ENCODE assay signal across 1 cellular context in the genomic region with DNA sequence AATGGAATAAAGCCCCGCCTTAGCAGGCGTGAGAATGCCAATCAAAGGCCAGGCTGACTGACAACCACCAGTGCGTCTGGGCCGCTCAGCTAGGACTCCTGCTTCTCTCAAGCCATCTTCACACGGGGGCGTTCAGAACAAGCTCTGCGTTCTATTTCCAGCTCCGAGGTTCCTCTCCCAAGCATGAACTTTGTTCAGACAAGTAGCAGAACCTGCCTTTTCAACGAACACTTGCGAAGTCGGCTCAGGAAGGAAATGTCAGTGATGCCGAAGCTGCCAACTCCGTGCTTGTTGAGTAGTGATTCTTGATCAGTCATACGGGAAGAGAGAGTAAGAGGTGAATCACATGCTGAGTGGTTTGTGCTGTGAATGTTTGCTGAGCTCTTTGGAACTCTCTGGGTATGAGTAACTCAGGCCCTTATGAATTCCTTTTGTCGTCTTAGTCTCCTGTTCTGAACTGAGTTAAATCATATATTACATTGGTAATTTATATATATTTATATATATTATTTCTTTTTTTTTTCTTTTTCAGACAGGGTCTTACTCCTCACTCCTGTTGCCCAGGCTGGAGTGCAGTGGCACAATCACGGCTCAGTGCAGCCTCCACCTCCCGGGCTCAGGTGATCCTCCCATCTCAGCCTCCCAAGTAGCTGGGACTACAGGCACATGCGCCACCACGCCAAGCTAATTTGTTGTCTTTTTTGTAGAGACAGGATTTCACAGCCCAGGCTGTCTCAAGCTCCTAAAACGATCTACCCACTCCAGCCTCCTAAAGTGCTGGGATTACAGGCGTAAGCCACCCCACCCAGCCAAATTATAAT.
A peak's percentile ranks its signal among the peaks of the same experiment; 100 is the strongest.
TF ChIP-seq lines count a peak whose summit lies in the region.

No MANE protein-coding gene starts in this region.

TF ChIP-seq in GM12878, 131 proteins besides CTCF, POLR2A, EP300 and RAD21 (continued from another document and continues in another):
- TF ChIP-seq MYB (IDR thresholded peaks at IDR 0.05; ENCODE audit: borderline replicate concordance, low read depth, low read length) (no peak), MTA2 (IDR thresholded peaks at IDR 0.05; ENCODE audit: low read depth) (peak; percentile 83), ZNF274 (IDR thresholded peaks at IDR 0.05; ENCODE audit: insufficient read depth, insufficient read length) (no peak), YBX1 (IDR thresholded peaks at IDR 0.05) (no peak), KLF5 (IDR thresholded peaks at IDR 0.05; ENCODE audit: partially characterized antibody) (no peak), KAT2A (conservative IDR thresholded peaks at IDR 0.05; ENCODE audit: control insufficient read depth, low read depth, low read length) (no peak), SUZ12 (IDR thresholded peaks at IDR 0.05; ENCODE audit: unreplicated experiment) (no peak), CEBPB (IDR thresholded peaks at IDR 0.05; ENCODE audit: borderline replicate concordance in 1 of 2, low read depth in 2 of 2, low read length in 2 of 2) (peak in 1 of 2 experiments; percentile 71; a peak in 1 of 4 replicates), MYC (IDR thresholded peaks at IDR 0.05; ENCODE audit: insufficient read depth, insufficient read length, insufficient replicate concordance, low read length, severe bottlenecking) (no peak), SUPT20H (IDR thresholded peaks at IDR 0.05; ENCODE audit: borderline replicate concordance, control insufficient read depth, low read depth, low read length) (no peak), NR2F1 (conservative IDR thresholded peaks at IDR 0.05) (peak; percentile 89), RCOR1 (conservative IDR thresholded peaks at IDR 0.05; ENCODE audit: low read depth, low read length) (no peak; the same call in 1 of the 2 replicates), RUNX3 (IDR thresholded peaks at IDR 0.05; ENCODE audit: low read length) (peak; percentile 92), NFIC (IDR thresholded peaks at IDR 0.05; ENCODE audit: low read depth, low read length) (peak; percentile 88), ASH2L (IDR thresholded peaks at IDR 0.05; ENCODE audit: borderline replicate concordance, low read depth) (no peak), SPI1 (IDR thresholded peaks at IDR 0.05; ENCODE audit: borderline replicate concordance, insufficient read depth, low read depth, low read length) (peak; percentile 14; the same call in 1 of the 2 replicates), ZNF207 (IDR thresholded peaks at IDR 0.05; ENCODE audit: borderline replicate concordance) (no peak), TCF12 (IDR thresholded peaks at IDR 0.05; ENCODE audit: low read depth, low read length) (peak; percentile 80; the same call in 1 of the 2 replicates), FOXM1 (IDR thresholded peaks at IDR 0.05; ENCODE audit: low read depth, low read length) (peak; percentile 86; the same call in 1 of the 2 replicates), SMC3 (IDR thresholded peaks at IDR 0.05; ENCODE audit: borderline replicate concordance, low read length) (no peak), KDM1A (IDR thresholded peaks at IDR 0.05; ENCODE audit: borderline replicate concordance) (no peak), SP1 (IDR thresholded peaks at IDR 0.05; ENCODE audit: low read depth, low read length) (peak; percentile 57), SMAD1 (IDR thresholded peaks at IDR 0.05; ENCODE audit: low read depth, partially characterized antibody) (no peak), JUNB (IDR thresholded peaks at IDR 0.05) (peak; percentile 98), ZSCAN29 (IDR thresholded peaks at IDR 0.05) (no peak), RB1 (IDR thresholded peaks at IDR 0.05; ENCODE audit: borderline replicate concordance) (no peak), PML (IDR thresholded peaks at IDR 0.05; ENCODE audit: low read length) (no peak), DPF2 (IDR thresholded peaks at IDR 0.05) (no peak; the same call in none of the 2 replicates), SIX5 (IDR thresholded peaks at IDR 0.05; ENCODE audit: low read depth, low read length, severe bottlenecking) (no peak), HDGF (IDR thresholded peaks at IDR 0.05) (no peak), TARDBP (IDR thresholded peaks at IDR 0.05; ENCODE audit: borderline replicate concordance) (no peak)
- TF ChIP-seq, protein P1, sequence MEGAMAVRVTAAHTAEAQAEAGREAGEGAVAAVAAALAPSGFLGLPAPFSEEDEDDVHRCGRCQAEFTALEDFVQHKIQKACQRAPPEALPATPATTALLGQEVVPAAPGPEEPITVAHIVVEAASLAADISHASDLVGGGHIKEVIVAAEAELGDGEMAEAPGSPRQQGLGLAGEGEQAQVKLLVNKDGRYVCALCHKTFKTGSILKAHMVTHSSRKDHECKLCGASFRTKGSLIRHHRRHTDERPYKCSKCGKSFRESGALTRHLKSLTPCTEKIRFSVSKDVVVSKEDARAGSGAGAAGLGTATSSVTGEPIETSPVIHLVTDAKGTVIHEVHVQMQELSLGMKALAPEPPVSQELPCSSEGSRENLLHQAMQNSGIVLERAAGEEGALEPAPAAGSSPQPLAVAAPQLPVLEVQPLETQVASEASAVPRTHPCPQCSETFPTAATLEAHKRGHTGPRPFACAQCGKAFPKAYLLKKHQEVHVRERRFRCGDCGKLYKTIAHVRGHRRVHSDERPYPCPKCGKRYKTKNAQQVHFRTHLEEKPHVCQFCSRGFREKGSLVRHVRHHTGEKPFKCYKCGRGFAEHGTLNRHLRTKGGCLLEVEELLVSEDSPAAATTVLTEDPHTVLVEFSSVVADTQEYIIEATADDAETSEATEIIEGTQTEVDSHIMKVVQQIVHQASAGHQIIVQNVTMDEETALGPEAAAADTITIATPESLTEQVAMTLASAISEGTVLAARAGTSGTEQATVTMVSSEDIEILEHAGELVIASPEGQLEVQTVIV (IDR thresholded peaks at IDR 0.05; ENCODE audit: borderline replicate concordance, partially characterized antibody): no peak
- TF ChIP-seq, protein P2, sequence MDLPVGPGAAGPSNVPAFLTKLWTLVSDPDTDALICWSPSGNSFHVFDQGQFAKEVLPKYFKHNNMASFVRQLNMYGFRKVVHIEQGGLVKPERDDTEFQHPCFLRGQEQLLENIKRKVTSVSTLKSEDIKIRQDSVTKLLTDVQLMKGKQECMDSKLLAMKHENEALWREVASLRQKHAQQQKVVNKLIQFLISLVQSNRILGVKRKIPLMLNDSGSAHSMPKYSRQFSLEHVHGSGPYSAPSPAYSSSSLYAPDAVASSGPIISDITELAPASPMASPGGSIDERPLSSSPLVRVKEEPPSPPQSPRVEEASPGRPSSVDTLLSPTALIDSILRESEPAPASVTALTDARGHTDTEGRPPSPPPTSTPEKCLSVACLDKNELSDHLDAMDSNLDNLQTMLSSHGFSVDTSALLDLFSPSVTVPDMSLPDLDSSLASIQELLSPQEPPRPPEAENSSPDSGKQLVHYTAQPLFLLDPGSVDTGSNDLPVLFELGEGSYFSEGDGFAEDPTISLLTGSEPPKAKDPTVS (IDR thresholded peaks at IDR 0.05; ENCODE audit: low read depth, low read length): no peak
- TF ChIP-seq, protein P3, sequence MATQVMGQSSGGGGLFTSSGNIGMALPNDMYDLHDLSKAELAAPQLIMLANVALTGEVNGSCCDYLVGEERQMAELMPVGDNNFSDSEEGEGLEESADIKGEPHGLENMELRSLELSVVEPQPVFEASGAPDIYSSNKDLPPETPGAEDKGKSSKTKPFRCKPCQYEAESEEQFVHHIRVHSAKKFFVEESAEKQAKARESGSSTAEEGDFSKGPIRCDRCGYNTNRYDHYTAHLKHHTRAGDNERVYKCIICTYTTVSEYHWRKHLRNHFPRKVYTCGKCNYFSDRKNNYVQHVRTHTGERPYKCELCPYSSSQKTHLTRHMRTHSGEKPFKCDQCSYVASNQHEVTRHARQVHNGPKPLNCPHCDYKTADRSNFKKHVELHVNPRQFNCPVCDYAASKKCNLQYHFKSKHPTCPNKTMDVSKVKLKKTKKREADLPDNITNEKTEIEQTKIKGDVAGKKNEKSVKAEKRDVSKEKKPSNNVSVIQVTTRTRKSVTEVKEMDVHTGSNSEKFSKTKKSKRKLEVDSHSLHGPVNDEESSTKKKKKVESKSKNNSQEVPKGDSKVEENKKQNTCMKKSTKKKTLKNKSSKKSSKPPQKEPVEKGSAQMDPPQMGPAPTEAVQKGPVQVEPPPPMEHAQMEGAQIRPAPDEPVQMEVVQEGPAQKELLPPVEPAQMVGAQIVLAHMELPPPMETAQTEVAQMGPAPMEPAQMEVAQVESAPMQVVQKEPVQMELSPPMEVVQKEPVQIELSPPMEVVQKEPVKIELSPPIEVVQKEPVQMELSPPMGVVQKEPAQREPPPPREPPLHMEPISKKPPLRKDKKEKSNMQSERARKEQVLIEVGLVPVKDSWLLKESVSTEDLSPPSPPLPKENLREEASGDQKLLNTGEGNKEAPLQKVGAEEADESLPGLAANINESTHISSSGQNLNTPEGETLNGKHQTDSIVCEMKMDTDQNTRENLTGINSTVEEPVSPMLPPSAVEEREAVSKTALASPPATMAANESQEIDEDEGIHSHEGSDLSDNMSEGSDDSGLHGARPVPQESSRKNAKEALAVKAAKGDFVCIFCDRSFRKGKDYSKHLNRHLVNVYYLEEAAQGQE (IDR thresholded peaks at IDR 0.05; ENCODE audit: low read depth, low read length): no peak
- TF ChIP-seq, protein P4, sequence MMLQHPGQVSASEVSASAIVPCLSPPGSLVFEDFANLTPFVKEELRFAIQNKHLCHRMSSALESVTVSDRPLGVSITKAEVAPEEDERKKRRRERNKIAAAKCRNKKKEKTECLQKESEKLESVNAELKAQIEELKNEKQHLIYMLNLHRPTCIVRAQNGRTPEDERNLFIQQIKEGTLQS (IDR thresholded peaks at IDR 0.05; ENCODE audit: borderline replicate concordance, extremely low read depth, low read depth, low read length): no peak
- TF ChIP-seq, protein P5, sequence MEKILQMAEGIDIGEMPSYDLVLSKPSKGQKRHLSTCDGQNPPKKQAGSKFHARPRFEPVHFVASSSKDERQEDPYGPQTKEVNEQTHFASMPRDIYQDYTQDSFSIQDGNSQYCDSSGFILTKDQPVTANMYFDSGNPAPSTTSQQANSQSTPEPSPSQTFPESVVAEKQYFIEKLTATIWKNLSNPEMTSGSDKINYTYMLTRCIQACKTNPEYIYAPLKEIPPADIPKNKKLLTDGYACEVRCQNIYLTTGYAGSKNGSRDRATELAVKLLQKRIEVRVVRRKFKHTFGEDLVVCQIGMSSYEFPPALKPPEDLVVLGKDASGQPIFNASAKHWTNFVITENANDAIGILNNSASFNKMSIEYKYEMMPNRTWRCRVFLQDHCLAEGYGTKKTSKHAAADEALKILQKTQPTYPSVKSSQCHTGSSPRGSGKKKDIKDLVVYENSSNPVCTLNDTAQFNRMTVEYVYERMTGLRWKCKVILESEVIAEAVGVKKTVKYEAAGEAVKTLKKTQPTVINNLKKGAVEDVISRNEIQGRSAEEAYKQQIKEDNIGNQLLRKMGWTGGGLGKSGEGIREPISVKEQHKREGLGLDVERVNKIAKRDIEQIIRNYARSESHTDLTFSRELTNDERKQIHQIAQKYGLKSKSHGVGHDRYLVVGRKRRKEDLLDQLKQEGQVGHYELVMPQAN (conservative IDR thresholded peaks at IDR 0.05): no peak
- TF ChIP-seq, protein P6, sequence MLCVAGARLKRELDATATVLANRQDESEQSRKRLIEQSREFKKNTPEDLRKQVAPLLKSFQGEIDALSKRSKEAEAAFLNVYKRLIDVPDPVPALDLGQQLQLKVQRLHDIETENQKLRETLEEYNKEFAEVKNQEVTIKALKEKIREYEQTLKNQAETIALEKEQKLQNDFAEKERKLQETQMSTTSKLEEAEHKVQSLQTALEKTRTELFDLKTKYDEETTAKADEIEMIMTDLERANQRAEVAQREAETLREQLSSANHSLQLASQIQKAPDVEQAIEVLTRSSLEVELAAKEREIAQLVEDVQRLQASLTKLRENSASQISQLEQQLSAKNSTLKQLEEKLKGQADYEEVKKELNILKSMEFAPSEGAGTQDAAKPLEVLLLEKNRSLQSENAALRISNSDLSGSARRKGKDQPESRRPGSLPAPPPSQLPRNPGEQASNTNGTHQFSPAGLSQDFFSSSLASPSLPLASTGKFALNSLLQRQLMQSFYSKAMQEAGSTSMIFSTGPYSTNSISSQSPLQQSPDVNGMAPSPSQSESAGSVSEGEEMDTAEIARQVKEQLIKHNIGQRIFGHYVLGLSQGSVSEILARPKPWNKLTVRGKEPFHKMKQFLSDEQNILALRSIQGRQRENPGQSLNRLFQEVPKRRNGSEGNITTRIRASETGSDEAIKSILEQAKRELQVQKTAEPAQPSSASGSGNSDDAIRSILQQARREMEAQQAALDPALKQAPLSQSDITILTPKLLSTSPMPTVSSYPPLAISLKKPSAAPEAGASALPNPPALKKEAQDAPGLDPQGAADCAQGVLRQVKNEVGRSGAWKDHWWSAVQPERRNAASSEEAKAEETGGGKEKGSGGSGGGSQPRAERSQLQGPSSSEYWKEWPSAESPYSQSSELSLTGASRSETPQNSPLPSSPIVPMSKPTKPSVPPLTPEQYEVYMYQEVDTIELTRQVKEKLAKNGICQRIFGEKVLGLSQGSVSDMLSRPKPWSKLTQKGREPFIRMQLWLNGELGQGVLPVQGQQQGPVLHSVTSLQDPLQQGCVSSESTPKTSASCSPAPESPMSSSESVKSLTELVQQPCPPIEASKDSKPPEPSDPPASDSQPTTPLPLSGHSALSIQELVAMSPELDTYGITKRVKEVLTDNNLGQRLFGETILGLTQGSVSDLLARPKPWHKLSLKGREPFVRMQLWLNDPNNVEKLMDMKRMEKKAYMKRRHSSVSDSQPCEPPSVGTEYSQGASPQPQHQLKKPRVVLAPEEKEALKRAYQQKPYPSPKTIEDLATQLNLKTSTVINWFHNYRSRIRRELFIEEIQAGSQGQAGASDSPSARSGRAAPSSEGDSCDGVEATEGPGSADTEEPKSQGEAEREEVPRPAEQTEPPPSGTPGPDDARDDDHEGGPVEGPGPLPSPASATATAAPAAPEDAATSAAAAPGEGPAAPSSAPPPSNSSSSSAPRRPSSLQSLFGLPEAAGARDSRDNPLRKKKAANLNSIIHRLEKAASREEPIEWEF (IDR thresholded peaks at IDR 0.05; ENCODE audit: insufficient replicate concordance, low read depth, low read length): no peak
- TF ChIP-seq, protein P7, sequence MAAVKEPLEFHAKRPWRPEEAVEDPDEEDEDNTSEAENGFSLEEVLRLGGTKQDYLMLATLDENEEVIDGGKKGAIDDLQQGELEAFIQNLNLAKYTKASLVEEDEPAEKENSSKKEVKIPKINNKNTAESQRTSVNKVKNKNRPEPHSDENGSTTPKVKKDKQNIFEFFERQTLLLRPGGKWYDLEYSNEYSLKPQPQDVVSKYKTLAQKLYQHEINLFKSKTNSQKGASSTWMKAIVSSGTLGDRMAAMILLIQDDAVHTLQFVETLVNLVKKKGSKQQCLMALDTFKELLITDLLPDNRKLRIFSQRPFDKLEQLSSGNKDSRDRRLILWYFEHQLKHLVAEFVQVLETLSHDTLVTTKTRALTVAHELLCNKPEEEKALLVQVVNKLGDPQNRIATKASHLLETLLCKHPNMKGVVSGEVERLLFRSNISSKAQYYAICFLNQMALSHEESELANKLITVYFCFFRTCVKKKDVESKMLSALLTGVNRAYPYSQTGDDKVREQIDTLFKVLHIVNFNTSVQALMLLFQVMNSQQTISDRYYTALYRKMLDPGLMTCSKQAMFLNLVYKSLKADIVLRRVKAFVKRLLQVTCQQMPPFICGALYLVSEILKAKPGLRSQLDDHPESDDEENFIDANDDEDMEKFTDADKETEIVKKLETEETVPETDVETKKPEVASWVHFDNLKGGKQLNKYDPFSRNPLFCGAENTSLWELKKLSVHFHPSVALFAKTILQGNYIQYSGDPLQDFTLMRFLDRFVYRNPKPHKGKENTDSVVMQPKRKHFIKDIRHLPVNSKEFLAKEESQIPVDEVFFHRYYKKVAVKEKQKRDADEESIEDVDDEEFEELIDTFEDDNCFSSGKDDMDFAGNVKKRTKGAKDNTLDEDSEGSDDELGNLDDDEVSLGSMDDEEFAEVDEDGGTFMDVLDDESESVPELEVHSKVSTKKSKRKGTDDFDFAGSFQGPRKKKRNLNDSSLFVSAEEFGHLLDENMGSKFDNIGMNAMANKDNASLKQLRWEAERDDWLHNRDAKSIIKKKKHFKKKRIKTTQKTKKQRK (IDR thresholded peaks at IDR 0.05; ENCODE audit: low read depth, low read length): no peak
